ENCODE assay signal across 24 cellular contexts in genomic region chr7:156618791-156619367, GRCh38.
"Had no signal": no experiment of that assay in that cellular context is flagged by ENCODE, and none has a peak within 500 bp of the region (broad histone marks: within the 10 kb centered on the region; RNA-seq: fewer than 3 reads in every experiment).

No MANE protein-coding gene starts in this region.

- H3K27ac Mint-ChIP-seq: activated CD8-positive, alpha-beta T cell treated with anti-CD3 and anti-CD28 coated beads for 36 hours; activated naive CD4-positive, alpha-beta T cell treated with anti-CD3 and anti-CD28 coated beads, Interleukin-2, amount 50 U/mL, for 24 hours; activated naive CD8-positive, alpha-beta T cell treated with anti-CD3 and anti-CD28 coated beads, Interleukin-2, amount 50 U/mL, for 24 hours; activated T-helper 17 cell treated with anti-CD3 and anti-CD28 coated beads, Interleukin-2, amount 50 U/mL, for 72 hours; effector memory CD8-positive, alpha-beta T cell; natural killer cell; type B pancreatic cell had no signal

- H3K4me1 ChIP-seq: lower lobe of right lung, testis, uterus had no signal

- H3K27me3 ChIP-seq: testis, uterus had no signal

- H3K36me3 Mint-ChIP-seq: activated naive CD4-positive, alpha-beta T cell treated with anti-CD3 and anti-CD28 coated beads, Interleukin-2, amount 50 U/mL, for 24 hours; natural killer cell; type B pancreatic cell had no signal

- H3K27ac ChIP-seq: lower lobe of right lung, testis, uterus had no signal

- DNase-seq: activated CD4-positive, alpha-beta T cell treated with anti-CD3 and anti-CD28 coated beads for 1 hour; activated CD4-positive, alpha-beta T cell treated with anti-CD3 and anti-CD28 coated beads, Interleukin-2, amount 50 U/mL, for 1 hour; activated CD8-positive, alpha-beta T cell treated with anti-CD3 and anti-CD28 coated beads for 36 hours; activated naive CD8-positive, alpha-beta T cell treated with anti-CD3 and anti-CD28 coated beads, Interleukin-2, amount 50 U/mL, for 24 hours; activated T-cell treated with anti-CD3 and anti-CD28 coated beads, Interleukin-2, amount 50 U/mL, for 4 hours; amygdala; caudate nucleus; cortex of kidney; effector memory CD8-positive, alpha-beta T cell; foreskin fibroblast; head of caudate nucleus; hippocampal formation; lower lobe of right lung; mesenchymal stem cell; natural killer cell; stimulated activated CD4-positive, alpha-beta T cell treated with anti-CD3 and anti-CD28 coated beads, Interleukin-4, amount 100 ng/mL, for 1 hour; stimulated activated naive CD8-positive, alpha-beta T cell treated with anti-CD3 and anti-CD28 coated beads, Interleukin-15, Interleukin-2, amounts not matched to agents 100 U/mL and 50 U/mL, for 24 hours; T-helper 9 cell; testis; uterus had no signal

- H3K4me3 Mint-ChIP-seq: activated CD8-positive, alpha-beta T cell treated with anti-CD3 and anti-CD28 coated beads for 36 hours; activated naive CD4-positive, alpha-beta T cell treated with anti-CD3 and anti-CD28 coated beads, Interleukin-2, amount 50 U/mL, for 24 hours; activated naive CD8-positive, alpha-beta T cell treated with anti-CD3 and anti-CD28 coated beads, Interleukin-2, amount 50 U/mL, for 24 hours; activated T-cell treated with anti-CD3 and anti-CD28 coated beads, Interleukin-2, amount 50 U/mL, for 4 hours; activated T-helper 17 cell treated with anti-CD3 and anti-CD28 coated beads, Interleukin-2, amount 50 U/mL, for 72 hours; effector memory CD8-positive, alpha-beta T cell; natural killer cell; type B pancreatic cell had no signal

- H3K9me3 ChIP-seq: lower lobe of right lung, testis had no signal

- H3K9me3 Mint-ChIP-seq: natural killer cell had no signal

- ATAC-seq: activated CD8-positive, alpha-beta T cell treated with anti-CD3 and anti-CD28 coated beads for 36 hours; activated naive CD8-positive, alpha-beta T cell treated with anti-CD3 and anti-CD28 coated beads, Interleukin-2, amount 50 U/mL, for 24 hours; activated T-cell treated with anti-CD3 and anti-CD28 coated beads, Interleukin-2, amount 50 U/mL, for 4 hours; activated T-helper 17 cell treated with anti-CD3 and anti-CD28 coated beads, Interleukin-2, amount 50 U/mL, for 72 hours; effector memory CD8-positive, alpha-beta T cell; left lobe of liver; lower lobe of right lung; natural killer cell; stimulated activated naive CD8-positive, alpha-beta T cell treated with anti-CD3 and anti-CD28 coated beads, Interleukin-15, Interleukin-2, amounts not matched to agents 100 U/mL and 50 U/mL, for 24 hours had no signal

- H3K4me1 Mint-ChIP-seq: activated naive CD4-positive, alpha-beta T cell treated with anti-CD3 and anti-CD28 coated beads, Interleukin-2, amount 50 U/mL, for 24 hours had no signal
